Comparison of ENCODE assay signal across 8 cellular contexts in the genomic region with DNA sequence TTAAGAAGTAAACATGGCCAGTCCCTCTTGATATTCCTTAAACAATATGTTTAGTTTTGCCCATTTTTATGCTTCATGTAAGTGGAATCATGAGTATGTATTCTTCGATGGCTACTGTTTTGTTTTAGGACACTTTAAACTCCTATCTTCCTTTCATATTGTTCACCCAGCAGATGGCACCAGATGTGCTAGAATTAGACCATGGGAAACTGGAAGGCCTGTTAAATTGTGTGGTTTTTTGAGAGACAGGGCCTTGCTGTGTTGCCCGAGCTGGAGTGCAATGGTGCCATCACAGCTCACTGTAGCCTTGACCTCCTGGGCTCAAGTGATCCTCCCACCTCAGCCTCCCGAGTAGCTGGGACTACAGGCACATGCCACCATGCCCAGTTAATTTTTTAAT. TPM values are rescaled to one million over a fixed set of nuclear protein-coding genes. Genes with fewer than 3 reads are reported as not detected.
DNase-seq lines count a peak whose midpoint lies in the region; ATAC-seq, FAIRE-seq and TF ChIP-seq lines count a peak whose summit lies in the region.
"Not testable (repeated sequence)": the region's sequence is repeated elsewhere in the genome, so short reads cannot be mapped to it uniquely, and the experiment has no call there.

No MANE protein-coding gene starts in this region.

- TF ChIP-seq POLR2A in GM12892 (IDR thresholded peaks at IDR 0.05; ENCODE audit: low read depth, low read length), result not testable (repeated sequence)

- H3K4me3 ChIP-seq in AG09309 (ENCODE audit: control insufficient read depth, low read depth, low read length); foreskin fibroblast (ENCODE audit: low read depth in 1 of 2, low read length in 2 of 2): not testable (repeated sequence)

- peak; percentile 2 for DNase-seq in AG09309 (ENCODE audit: low read depth)
- DNase-seq in GM12892 (ENCODE audit: insufficient read length); activated CD4-positive, alpha-beta T cell treated with anti-CD3 and anti-CD28 coated beads for 36 hours; chondrocyte (ENCODE audit: low spot score): not testable (repeated sequence)
- DNase-seq in OCI-M1 (lab: John Stamatoyannopoulos, UW), result peak; percentile 8
- peak; percentile 16 to 36 for DNase-seq in foreskin fibroblast
- peak; percentile 16 for DNase-seq in medulla oblongata (ENCODE audit: extremely low spot score)

- not testable (repeated sequence) for H3K9me3 Mint-ChIP-seq in activated CD4-positive, alpha-beta T cell treated with anti-CD3 and anti-CD28 coated beads for 36 hours (ENCODE audit: low read depth); chondrocyte (ENCODE audit: low read depth)

- peaks cover 30% of the 10 kb centered on the region for H3K36me3 Mint-ChIP-seq in activated CD4-positive, alpha-beta T cell treated with anti-CD3 and anti-CD28 coated beads for 36 hours (ENCODE audit: low read depth)
- H3K36me3 Mint-ChIP-seq in chondrocyte (ENCODE audit: low read depth), result peaks cover 12% of the 10 kb centered on the region

- not testable (repeated sequence) for H3K4me1 Mint-ChIP-seq in activated CD4-positive, alpha-beta T cell treated with anti-CD3 and anti-CD28 coated beads for 36 hours; chondrocyte (ENCODE audit: low read depth)

- POLR2A ChIA-PET in activated CD4-positive, alpha-beta T cell treated with anti-CD3 and anti-CD28 coated beads for 36 hours (lab: Charles Lee), result not testable (repeated sequence)

- TF ChIP-seq CTCF in AG09309 (IDR thresholded peaks at IDR 0.05; ENCODE audit: control insufficient read depth, insufficient read depth, low read depth, low read length, missing control alignments), result peak; percentile 3
- peak; percentile 26; the same call in 1 of the 2 replicates for TF ChIP-seq CTCF in LNCAP (IDR thresholded peaks at IDR 0.05)
- TF ChIP-seq CTCF in chondrocyte (IDR thresholded peaks at IDR 0.05), result peak; percentile 41
- not testable (repeated sequence) for TF ChIP-seq CTCF in foreskin fibroblast (IDR thresholded peaks at IDR 0.05; ENCODE audit: low read depth, low read length)

- H3K27me3 Mint-ChIP-seq in activated CD4-positive, alpha-beta T cell treated with anti-CD3 and anti-CD28 coated beads for 36 hours; chondrocyte (ENCODE audit: low read depth): not testable (repeated sequence)

- intact Hi-C loops in activated CD4-positive, alpha-beta T cell treated with anti-CD3 and anti-CD28 coated beads for 36 hours (cut with DNase I, micrococcal nuclease), result not testable (repeated sequence)

- CTCF ChIA-PET in activated CD4-positive, alpha-beta T cell treated with anti-CD3 and anti-CD28 coated beads for 36 hours (lab: Charles Lee), result not testable (repeated sequence)

- FAIRE-seq in GM12892 (lab: Jason Lieb, UNC), result peak; percentile 82

- peak; percentile 36 for ATAC-seq in activated CD4-positive, alpha-beta T cell treated with anti-CD3 and anti-CD28 coated beads for 36 hours

- not testable (repeated sequence) for H3K27ac Mint-ChIP-seq in activated CD4-positive, alpha-beta T cell treated with anti-CD3 and anti-CD28 coated beads for 36 hours; chondrocyte (ENCODE audit: unreplicated experiment)

- H3K4me3 Mint-ChIP-seq in activated CD4-positive, alpha-beta T cell treated with anti-CD3 and anti-CD28 coated beads for 36 hours; chondrocyte (ENCODE audit: unreplicated experiment): not testable (repeated sequence)

RNA-seq across cellular contexts. Expression of gene TIMM23B, which starts 11.3 kb away (rescaled TPM):
- 19.2 TPM for polyA plus RNA-seq in GM12892 (2012; ENCODE audit: missing spikeins)
- 10 to 100 TPM; 21.3 to 27.3 TPM for total RNA-seq in activated CD4-positive, alpha-beta T cell treated with anti-CD3 and anti-CD28 coated beads for 36 hours
- total RNA-seq in chondrocyte, result 13.1 to 17.6 TPM (median 16.8 TPM) in 3 replicates

RNA-seq across cellular contexts. Expression of gene PARG, which starts 11.3 kb away (rescaled TPM):
- 16.7 TPM for polyA plus RNA-seq in GM12892 (2012; ENCODE audit: missing spikeins)
- 10 to 100 TPM; 33.9 to 36.1 TPM for total RNA-seq in activated CD4-positive, alpha-beta T cell treated with anti-CD3 and anti-CD28 coated beads for 36 hours
- total RNA-seq in chondrocyte, result 24.2 to 28.3 TPM (median 26.5 TPM) in 3 replicates

RNA-seq across cellular contexts. Expression of gene AGAP6, which starts 35.1 kb away (rescaled TPM):
- 10.3 TPM for polyA plus RNA-seq in GM12892 (2012; ENCODE audit: missing spikeins)
- total RNA-seq in activated CD4-positive, alpha-beta T cell treated with anti-CD3 and anti-CD28 coated beads for 36 hours, result 10 to 100 TPM; 21.3 to 24.6 TPM
- 8.8 to 17.5 TPM (median 9.1 TPM) in 3 replicates for total RNA-seq in chondrocyte
